Comparison of ENCODE assay signal across 1 cellular context in genomic region chr1:154256666-154257065, GRCh38.
TF ChIP-seq lines count a peak whose summit lies in the region.

No MANE protein-coding gene starts in this region.

TF ChIP-seq in IMR-90, 13 proteins besides CTCF, POLR2A, EP300 and RAD21:
- TF ChIP-seq MAFK (IDR thresholded peaks at IDR 0.05; ENCODE audit: low read depth, low read length) (no peak), NFE2L2 (IDR thresholded peaks at IDR 0.05; ENCODE audit: low read depth, low read length) (no peak), SMC3 (IDR thresholded peaks at IDR 0.05; ENCODE audit: low read depth, low read length) (no peak)
